Comparison of ENCODE assay signal across 7 cellular contexts in genomic region chr15:30261432-30262141, GRCh38.
DNase-seq lines count a peak whose midpoint lies in the region; ATAC-seq and TF ChIP-seq lines count a peak whose summit lies in the region.
"Not testable (repeated sequence)": the region's sequence is repeated elsewhere in the genome, so short reads cannot be mapped to it uniquely, and the experiment has no call there.

No MANE protein-coding gene starts in this region.

- not testable (repeated sequence) for H3K14ac ChIP-seq in H9 (ENCODE audit: insufficient read depth, low read length)

- H2BK12ac ChIP-seq in H9 (ENCODE audit: insufficient read length, low read depth, low read length): not testable (repeated sequence)

- H3K9ac ChIP-seq in H9 (ENCODE audit: extremely low read depth, insufficient read length, low read length); PC-3 (ENCODE audit: low read length); endodermal cell (ENCODE audit: extremely low read depth, low read length, poor library complexity, severe bottlenecking): not testable (repeated sequence)

- H4K91ac ChIP-seq in H9 (ENCODE audit: insufficient read length, low read depth, low read length): not testable (repeated sequence)

- H3K9me3 Mint-ChIP-seq in H9; activated naive CD4-positive, alpha-beta T cell treated with anti-CD3 and anti-CD28 coated beads, Interleukin-2, amount 50 U/mL, for 72 hours; endodermal cell; stimulated activated effector memory CD8-positive, alpha-beta T cell treated with anti-CD3 and anti-CD28 coated beads, Interleukin-12 subunit alpha, Interleukin-12 subunit beta, amount 100 ng/mL, for 72 hours: not testable (repeated sequence)

- H2BK5ac ChIP-seq in H9 (ENCODE audit: insufficient read length, low read length): not testable (repeated sequence)

- not testable (repeated sequence) for H3K36me3 ChIP-seq in A673 (ENCODE audit: insufficient read depth, low read length, poor library complexity, severe bottlenecking); PC-3 (ENCODE audit: low read depth, low read length); endodermal cell (ENCODE audit: control insufficient read depth, insufficient read depth, low read length)

- H3K9me3 ChIP-seq in A673 (ENCODE audit: low read depth, low read length, poor library complexity, severe bottlenecking); H9 (ENCODE audit: control insufficient read depth, low read depth, low read length); PC-3 (ENCODE audit: low read length); endodermal cell (ENCODE audit: control insufficient read depth, low read length): not testable (repeated sequence)

- H3K79me1 ChIP-seq in H9 (ENCODE audit: insufficient read depth, low read depth, low read length, poor library complexity, severe bottlenecking): not testable (repeated sequence)

- H4K8ac ChIP-seq in H9 (replicated peaks; ENCODE audit: insufficient read length, low read depth, low read length): not testable (repeated sequence)

- not testable (repeated sequence) for H3K27ac Mint-ChIP-seq in H9; activated naive CD4-positive, alpha-beta T cell treated with anti-CD3 and anti-CD28 coated beads, Interleukin-2, amount 50 U/mL, for 72 hours; endodermal cell; stimulated activated effector memory CD8-positive, alpha-beta T cell treated with anti-CD3 and anti-CD28 coated beads, Interleukin-12 subunit alpha, Interleukin-12 subunit beta, amount 100 ng/mL, for 72 hours

- H3K18ac ChIP-seq in H9 (ENCODE audit: insufficient read length, low read depth, low read length): not testable (repeated sequence)

- not testable (repeated sequence) for H3K27ac ChIP-seq in A673 (ENCODE audit: low read depth, low read length, poor library complexity, severe bottlenecking); H9 (ENCODE audit: insufficient read length, low read depth, low read length); PC-3 (ENCODE audit: low read length); endodermal cell (ENCODE audit: low read depth, low read length)

- not testable (repeated sequence) for H3K56ac ChIP-seq in H9 (ENCODE audit: insufficient read length, low read depth, low read length)

- not testable (repeated sequence) for H4K5ac ChIP-seq in H9 (ENCODE audit: insufficient read length, low read depth, low read length)

- TF ChIP-seq CTCF in A673 (conservative IDR thresholded peaks at IDR 0.05; ENCODE audit: low read depth, low read length); H9 (conservative IDR thresholded peaks at IDR 0.05); PC-3 (conservative IDR thresholded peaks at IDR 0.05; ENCODE audit: low read depth, low read length); endodermal cell (conservative IDR thresholded peaks at IDR 0.05): not testable (repeated sequence)

- not testable (repeated sequence) for BruUV-seq in A673 (replicated peaks; lab: Mats Ljungman, UMichigan); PC-3 (replicated peaks; lab: Mats Ljungman, UMichigan)

- not testable (repeated sequence) for H2BK15ac ChIP-seq in H9 (ENCODE audit: low read depth, low read length)

- H3K4me3 ChIP-seq in A673 (ENCODE audit: low read depth, low read length, poor library complexity, severe bottlenecking); PC-3 (ENCODE audit: low read length); endodermal cell (ENCODE audit: low read length): not testable (repeated sequence)

- not testable (repeated sequence) for H2BK20ac ChIP-seq in H9 (ENCODE audit: low read depth, low read length, poor library complexity, severe bottlenecking)

- not testable (repeated sequence) for H3K9me2 ChIP-seq in PC-3 (replicated peaks; ENCODE audit: low read length)

- H3K4ac ChIP-seq in H9 (ENCODE audit: low read depth, low read length): not testable (repeated sequence)

- not testable (repeated sequence) for H3K23ac ChIP-seq in H9 (ENCODE audit: insufficient read length, low read depth, low read length)

- H3K36me3 Mint-ChIP-seq in H9 (ENCODE audit: insufficient read depth in 1 of 3, low read depth in 3 of 3); activated naive CD4-positive, alpha-beta T cell treated with anti-CD3 and anti-CD28 coated beads, Interleukin-2, amount 50 U/mL, for 72 hours; endodermal cell (ENCODE audit: low read depth); stimulated activated effector memory CD8-positive, alpha-beta T cell treated with anti-CD3 and anti-CD28 coated beads, Interleukin-12 subunit alpha, Interleukin-12 subunit beta, amount 100 ng/mL, for 72 hours: not testable (repeated sequence)

- WGBS in H9 (ENCODE audit: extremely low coverage, insufficient read length, low lambda C conversion rate): no CpG with 5 or more reads among the region's 23 CpGs
- 94% methylated on average over 6 of the region's 23 CpGs; no CpG with 5 or more reads in 1 of the 2 experiments for WGBS in endodermal cell (ENCODE audit: insufficient coverage in 1 of 2, insufficient read length in 1 of 2), 2 experiments

- H2AFZ ChIP-seq in H9 (ENCODE audit: low read length); PC-3 (ENCODE audit: low read length): not testable (repeated sequence)

- ATAC-seq in PC-3: peak; percentile 29
- peak; percentile 13 to 22 for ATAC-seq in activated naive CD4-positive, alpha-beta T cell treated with anti-CD3 and anti-CD28 coated beads, Interleukin-2, amount 50 U/mL, for 72 hours
- not testable (repeated sequence) for ATAC-seq in left lobe of liver
- peak; percentile 42 for ATAC-seq in stimulated activated effector memory CD8-positive, alpha-beta T cell treated with anti-CD3 and anti-CD28 coated beads, Interleukin-12 subunit alpha, Interleukin-12 subunit beta, amount 100 ng/mL, for 72 hours

- H3K27me3 ChIP-seq in A673 (replicated peaks; ENCODE audit: insufficient read depth, low read depth, low read length, poor library complexity); H9 (ENCODE audit: insufficient read depth, low read length); PC-3 (ENCODE audit: low read length); endodermal cell (ENCODE audit: control insufficient read depth, insufficient read depth, low read length, poor library complexity, severe bottlenecking): not testable (repeated sequence)

- H3K79me2 ChIP-seq in H9 (ENCODE audit: insufficient read depth, low read length); PC-3 (ENCODE audit: low read length): not testable (repeated sequence)

- DNase-seq in A673 (ENCODE audit: low spot score) (peak; percentile 0), H9 (peak; percentile 8), PC-3 (peak; percentile 0), endodermal cell (peak; percentile 12), left lobe of liver (ENCODE audit: low spot score) (peak; percentile 26)
- DNase-seq in activated naive CD4-positive, alpha-beta T cell treated with anti-CD3 and anti-CD28 coated beads, Interleukin-2, amount 50 U/mL, for 72 hours (ENCODE audit: low spot score in 2 of 2); stimulated activated effector memory CD8-positive, alpha-beta T cell treated with anti-CD3 and anti-CD28 coated beads, Interleukin-12 subunit alpha, Interleukin-12 subunit beta, amount 100 ng/mL, for 72 hours (ENCODE audit: low spot score in 2 of 2): not testable (repeated sequence)

- not testable (repeated sequence) for H3F3A ChIP-seq in PC-3 (ENCODE audit: low read length, unreplicated experiment)

- intact Hi-C loops in A673 (cut with micrococcal nuclease; ENCODE audit: unreplicated experiment); PC-3 (cut with micrococcal nuclease): not testable (repeated sequence)

- not testable (repeated sequence) for H2BK120ac ChIP-seq in H9 (ENCODE audit: low read depth, low read length, poor library complexity, severe bottlenecking)

- CTCF ChIA-PET in A673 (lab: Charles Lee); PC-3 (lab: Charles Lee): not testable (repeated sequence)

- H3K27me3 Mint-ChIP-seq in H9 (ENCODE audit: low read depth); endodermal cell (ENCODE audit: insufficient read depth): not testable (repeated sequence)

- POLR2A ChIA-PET in A673 (lab: Charles Lee; ENCODE audit: low non-redundant PET); PC-3 (lab: Charles Lee; ENCODE audit: unreplicated experiment): not testable (repeated sequence)

- H3K4me2 ChIP-seq in H9 (ENCODE audit: insufficient read depth, insufficient read length, low read length); PC-3 (ENCODE audit: low read length): not testable (repeated sequence)

- not testable (repeated sequence) for H3K4me3 Mint-ChIP-seq in H9; endodermal cell; stimulated activated effector memory CD8-positive, alpha-beta T cell treated with anti-CD3 and anti-CD28 coated beads, Interleukin-12 subunit alpha, Interleukin-12 subunit beta, amount 100 ng/mL, for 72 hours

- H3K23me2 ChIP-seq in H9 (ENCODE audit: insufficient read length, low read depth, low read length, poor library complexity, severe bottlenecking): not testable (repeated sequence)

- not testable (repeated sequence) for H3K4me1 ChIP-seq in A673 (ENCODE audit: insufficient read depth, low read length, poor library complexity, severe bottlenecking); H9 (ENCODE audit: insufficient read depth, low read length); PC-3 (ENCODE audit: insufficient read depth, low read length); endodermal cell (ENCODE audit: control insufficient read depth, insufficient read depth, low read length)

- H2AK5ac ChIP-seq in H9 (ENCODE audit: insufficient read length, low read length): not testable (repeated sequence)

- not testable (repeated sequence) for H3K4me1 Mint-ChIP-seq in H9; endodermal cell; stimulated activated effector memory CD8-positive, alpha-beta T cell treated with anti-CD3 and anti-CD28 coated beads, Interleukin-12 subunit alpha, Interleukin-12 subunit beta, amount 100 ng/mL, for 72 hours

- H3T11ph ChIP-seq in H9 (ENCODE audit: low read length): not testable (repeated sequence)

- H4K20me1 ChIP-seq in H9 (ENCODE audit: control insufficient read depth, insufficient read depth, insufficient read length); PC-3 (ENCODE audit: low read length): not testable (repeated sequence)
